ENCODE assay signal across 8 cellular contexts in the genomic region with DNA sequence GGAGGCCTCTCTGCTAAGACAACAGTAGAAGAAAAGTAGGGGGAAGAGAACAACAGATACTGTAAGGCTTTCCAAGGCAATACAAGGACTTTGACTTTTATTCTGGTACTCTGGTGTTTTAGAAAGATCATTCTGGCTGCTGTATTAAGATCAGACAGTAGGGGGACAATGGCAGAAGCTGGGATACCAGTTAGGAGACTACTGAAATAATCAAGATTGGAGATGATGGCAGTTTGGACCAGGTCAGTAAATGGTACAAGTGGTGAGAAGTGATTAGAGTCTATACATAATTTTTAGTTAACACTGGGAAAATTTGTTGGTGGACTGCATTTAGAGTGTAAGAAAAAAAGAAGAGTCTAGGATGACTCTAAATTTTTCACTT.
DNase-seq lines count a peak whose midpoint lies in the region; ATAC-seq and TF ChIP-seq lines count a peak whose summit lies in the region.

No MANE protein-coding gene starts in this region.

- DNase-seq in BJ (ENCODE audit: low read depth) = no peak
- DNase-seq in NCI-H748 (lab: John Stamatoyannopoulos, UW; ENCODE audit: unreplicated experiment) = peak; percentile 29
- DNase-seq in effector memory CD8-positive, alpha-beta T cell = peak in 1 of 3 experiments; percentile 8
- no peak for DNase-seq in progenitor cell of endocrine pancreas (ENCODE audit: low spot score, unreplicated experiment)
- no peak for DNase-seq in dedifferentiated amniotic fluid mesenchymal stem cell (ENCODE audit: extremely low spot score)
- no peak for DNase-seq in GDM1 (lab: John Stamatoyannopoulos, UW)
- DNase-seq in T-helper 9 cell = no peak

- H3K9me3 Mint-ChIP-seq in effector memory CD8-positive, alpha-beta T cell = no peaks in the 10 kb centered on the region
- H3K9me3 Mint-ChIP-seq in progenitor cell of endocrine pancreas (ENCODE audit: low read depth) = no peaks in the 10 kb centered on the region

- peaks cover 0 to 10% of the 10 kb centered on the region in 2 donors for H3K4me1 Mint-ChIP-seq in effector memory CD8-positive, alpha-beta T cell (ENCODE audit: low read depth in 2 of 2)
- H3K4me1 Mint-ChIP-seq in progenitor cell of endocrine pancreas (ENCODE audit: low read depth) = peaks cover 3% of the 10 kb centered on the region

- peaks cover 55% of the 10 kb centered on the region for H3K36me3 Mint-ChIP-seq in effector memory CD8-positive, alpha-beta T cell (ENCODE audit: insufficient read depth)
- peaks cover 26% of the 10 kb centered on the region for H3K36me3 Mint-ChIP-seq in progenitor cell of endocrine pancreas (ENCODE audit: insufficient read depth)

- no peak overlapping the region for H3K4me3 ChIP-seq in BJ (ENCODE audit: low read depth, low read length)

- no peak overlapping the region for H3K27ac Mint-ChIP-seq in effector memory CD8-positive, alpha-beta T cell
- H3K27ac Mint-ChIP-seq in progenitor cell of endocrine pancreas = no peak overlapping the region

- CTCF ChIA-PET in BJ (lab: Yijun Ruan, JAX) = interaction anchor here (0.6 to 1.3 kb wide), 6 partner anchors 9 to 215 kb away, joined by 3 to 6 read pairs (median 4); no protein-coding TSS in a partner anchor

- H3K4me3 Mint-ChIP-seq in effector memory CD8-positive, alpha-beta T cell = no peak overlapping the region
- no peak overlapping the region for H3K4me3 Mint-ChIP-seq in progenitor cell of endocrine pancreas (ENCODE audit: low read depth)

- TF ChIP-seq CTCF in BJ (IDR thresholded peaks at IDR 0.05; ENCODE audit: insufficient read depth, low read depth, low read length) (peak; percentile 60), progenitor cell of endocrine pancreas (IDR thresholded peaks at IDR 0.05; ENCODE audit: unreplicated experiment) (peak; percentile 53)

- H3K36me3 ChIP-seq in BJ (ENCODE audit: control insufficient read depth, insufficient read depth, low read length) = peaks cover 8% of the 10 kb centered on the region

- H3K27me3 ChIP-seq in BJ (ENCODE audit: control insufficient read depth, insufficient read depth, low read length) = no peaks in the 10 kb centered on the region

- no peaks in the 10 kb centered on the region for H3K27me3 Mint-ChIP-seq in effector memory CD8-positive, alpha-beta T cell
- no peaks in the 10 kb centered on the region for H3K27me3 Mint-ChIP-seq in progenitor cell of endocrine pancreas

- POLR2A ChIA-PET in BJ (lab: Charles Lee) = no interaction called here

- peak; percentile 67 for ATAC-seq in GM19351 (IDR thresholded peaks at IDR 0.05; ENCODE audit: unreplicated experiment)
- peak; percentile 51 for ATAC-seq in effector memory CD8-positive, alpha-beta T cell (replicated peaks)
